ENCODE assay signal across 11 cellular contexts in the genomic region with DNA sequence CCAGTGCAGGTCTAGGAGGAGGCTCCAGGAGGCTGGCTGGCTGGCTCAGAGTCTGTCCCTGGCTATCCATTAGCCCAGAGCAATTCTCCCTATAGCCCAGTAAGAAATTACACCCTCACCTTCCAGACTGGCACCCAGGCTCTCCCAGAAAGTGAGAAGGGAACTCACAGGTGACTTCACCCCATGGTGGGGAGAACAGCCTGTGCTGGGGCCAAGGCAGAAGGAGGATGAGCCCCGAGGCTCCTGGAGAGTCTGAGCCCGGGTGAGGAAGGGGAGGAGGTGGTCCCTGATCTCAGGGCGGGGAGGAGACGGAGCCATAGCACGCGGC. TPM values are rescaled to one million over a fixed set of nuclear protein-coding genes. Genes with fewer than 3 reads are reported as not detected.
DNase-seq lines count a peak whose midpoint lies in the region; ATAC-seq and TF ChIP-seq lines count a peak whose summit lies in the region.
"Not testable (repeated sequence)": the region's sequence is repeated elsewhere in the genome, so short reads cannot be mapped to it uniquely, and the experiment has no call there.
"Had no signal": no experiment of that assay in that cellular context is flagged by ENCODE, and none has a peak within 500 bp of the region (broad histone marks: within the 10 kb centered on the region; RNA-seq: fewer than 3 reads in every experiment).

No MANE protein-coding gene starts in this region.

- H2BK5ac ChIP-seq in H9 (ENCODE audit: insufficient read length, low read length): not testable (repeated sequence)

- peak overlapping the region; percentile 92 to 97 for H3K4me3 Mint-ChIP-seq in H9
- H3K4me3 Mint-ChIP-seq in T-helper 1 cell treated with Interleukin-12 subunit alpha and Interleukin-12 subunit beta and Interleukin-4 antibody, amounts not matched to agents 30 μg/mL and 1 μg/mL, for 36 hours: peak overlapping the region; percentile 98
- peak overlapping the region; percentile 92 for H3K4me3 Mint-ChIP-seq in activated naive CD8-positive, alpha-beta T cell treated with anti-CD3 and anti-CD28 coated beads, Interleukin-2, amount 50 U/mL, for 24 hours

- not testable (repeated sequence) for H3K79me1 ChIP-seq in H9 (ENCODE audit: insufficient read depth, low read depth, low read length, poor library complexity, severe bottlenecking)

- H3K9me3 ChIP-seq in H9 (ENCODE audit: control insufficient read depth, low read depth, low read length); iPS-18a (ENCODE audit: control insufficient read depth, low read depth, low read length); mucosa of stomach (ENCODE audit: control insufficient read depth, low read length); spleen: not testable (repeated sequence)

- H3K36me3 ChIP-seq in iPS-18a (ENCODE audit: control insufficient read depth, low read depth, low read length); mucosa of stomach (ENCODE audit: control insufficient read depth, insufficient read depth, low read length): not testable (repeated sequence)
- H3K36me3 ChIP-seq in spleen: peaks cover 0 to 22% (median 8%) of the 10 kb centered on the region in 6 donors

- H2AFZ ChIP-seq in H9 (ENCODE audit: low read length): not testable (repeated sequence)

- H3K23me2 ChIP-seq in H9 (ENCODE audit: insufficient read length, low read depth, low read length, poor library complexity, severe bottlenecking): peaks cover 29% of the 10 kb centered on the region

- CTCF ChIA-PET in AG04449 (lab: Yijun Ruan, JAX): interaction anchor here (4.5 kb wide), 1 partner anchor 9 kb away, joined by 45 read pairs; a partner anchor contains a TSS

- TF ChIP-seq CTCF in AG04449 (IDR thresholded peaks at IDR 0.05; ENCODE audit: insufficient read depth, low read length, missing control alignments); H9 (conservative IDR thresholded peaks at IDR 0.05); epithelial cell of esophagus (IDR thresholded peaks at IDR 0.05; ENCODE audit: insufficient read depth, low read depth, low read length, missing control alignments); spleen (IDR thresholded peaks at IDR 0.05 in 8 of 11, conservative IDR thresholded peaks at IDR 0.05 in 3 of 11): not testable (repeated sequence)

- peak overlapping the region; percentile 40 for H3K9ac ChIP-seq in H9 (ENCODE audit: extremely low read depth, insufficient read length, low read length)
- H3K9ac ChIP-seq in iPS-18a (ENCODE audit: low read length): peak overlapping the region; percentile 54
- H3K9ac ChIP-seq in mucosa of stomach (ENCODE audit: low read length): peak overlapping the region; percentile 47

- TF ChIP-seq POLR2A in spleen (IDR thresholded peaks at IDR 0.05): not testable (repeated sequence)

- not testable (repeated sequence) for H3K18ac ChIP-seq in H9 (ENCODE audit: insufficient read length, low read depth, low read length)

- peak overlapping the region; percentile 61 to 94 (median 88); a peak in 5 of 7 replicates for H3K27ac Mint-ChIP-seq in H9
- H3K27ac Mint-ChIP-seq in T-helper 1 cell treated with Interleukin-12 subunit alpha and Interleukin-12 subunit beta and Interleukin-4 antibody, amounts not matched to agents 30 μg/mL and 1 μg/mL, for 36 hours: peak overlapping the region; percentile 97
- peak overlapping the region; percentile 96 for H3K27ac Mint-ChIP-seq in activated naive CD8-positive, alpha-beta T cell treated with anti-CD3 and anti-CD28 coated beads, Interleukin-2, amount 50 U/mL, for 24 hours

- not testable (repeated sequence) for H4K5ac ChIP-seq in H9 (ENCODE audit: insufficient read length, low read depth, low read length)

- not testable (repeated sequence) for H2BK20ac ChIP-seq in H9 (ENCODE audit: low read depth, low read length, poor library complexity, severe bottlenecking)

- not testable (repeated sequence) for ATAC-seq in activated naive CD8-positive, alpha-beta T cell treated with anti-CD3 and anti-CD28 coated beads, Interleukin-2, amount 50 U/mL, for 24 hours

- WGBS in H9 (ENCODE audit: extremely low coverage, insufficient read length, low lambda C conversion rate): no CpG with 5 or more reads among the region's 6 CpGs
- 17 to 45% (median 25%) methylated on average over 6 of the region's 6 CpGs; no CpG with 5 or more reads in 1 of the 5 donors for WGBS in spleen, 5 donors

- H3K23ac ChIP-seq in H9 (ENCODE audit: insufficient read length, low read depth, low read length): not testable (repeated sequence)

- peaks cover 6 to 19% (median 6%) of the 10 kb centered on the region in 3 experiments; a peak in 6 of 7 replicates for H3K36me3 Mint-ChIP-seq in H9 (ENCODE audit: insufficient read depth in 1 of 3, low read depth in 3 of 3)
- H3K36me3 Mint-ChIP-seq in T-helper 1 cell treated with Interleukin-12 subunit alpha and Interleukin-12 subunit beta and Interleukin-4 antibody, amounts not matched to agents 30 μg/mL and 1 μg/mL, for 36 hours (ENCODE audit: low read depth): peaks cover 37% of the 10 kb centered on the region
- H3K36me3 Mint-ChIP-seq in activated naive CD8-positive, alpha-beta T cell treated with anti-CD3 and anti-CD28 coated beads, Interleukin-2, amount 50 U/mL, for 24 hours (ENCODE audit: low read depth): peaks cover 31% of the 10 kb centered on the region

- not testable (repeated sequence) for H3K27ac ChIP-seq in H9 (ENCODE audit: insufficient read length, low read depth, low read length); iPS-18a (ENCODE audit: low read length)
- peak overlapping the region; percentile 84 to 98 (median 96) for H3K27ac ChIP-seq in spleen

- H3K9me3 Mint-ChIP-seq in H9; T-helper 1 cell treated with Interleukin-12 subunit alpha and Interleukin-12 subunit beta and Interleukin-4 antibody, amounts not matched to agents 30 μg/mL and 1 μg/mL, for 36 hours; activated naive CD8-positive, alpha-beta T cell treated with anti-CD3 and anti-CD28 coated beads, Interleukin-2, amount 50 U/mL, for 24 hours: not testable (repeated sequence)

- H2BK15ac ChIP-seq in H9 (ENCODE audit: low read depth, low read length): not testable (repeated sequence)

- DNase-seq in AG04449 (ENCODE audit: low read depth, low spot score); H9; activated naive CD8-positive, alpha-beta T cell treated with anti-CD3 and anti-CD28 coated beads, Interleukin-2, amount 50 U/mL, for 24 hours; epithelial cell of esophagus (ENCODE audit: low read depth): not testable (repeated sequence)
- DNase-seq in spleen: peak; percentile 71

- not testable (repeated sequence) for H3T11ph ChIP-seq in H9 (ENCODE audit: low read length)

- not testable (repeated sequence) for H4K20me1 ChIP-seq in H9 (ENCODE audit: control insufficient read depth, insufficient read depth, insufficient read length)

- not testable (repeated sequence) for H3K27me3 Mint-ChIP-seq in H9 (ENCODE audit: low read depth); T-helper 1 cell treated with Interleukin-12 subunit alpha and Interleukin-12 subunit beta and Interleukin-4 antibody, amounts not matched to agents 30 μg/mL and 1 μg/mL, for 36 hours (ENCODE audit: low read depth); activated naive CD8-positive, alpha-beta T cell treated with anti-CD3 and anti-CD28 coated beads, Interleukin-2, amount 50 U/mL, for 24 hours

- not testable (repeated sequence) for H2BK120ac ChIP-seq in H9 (ENCODE audit: low read depth, low read length, poor library complexity, severe bottlenecking)

- H4K91ac ChIP-seq in H9 (ENCODE audit: insufficient read length, low read depth, low read length): not testable (repeated sequence)

- H3K4me2 ChIP-seq in H9 (ENCODE audit: insufficient read depth, insufficient read length, low read length): peak overlapping the region; percentile 85

- not testable (repeated sequence) for H3K56ac ChIP-seq in H9 (ENCODE audit: insufficient read length, low read depth, low read length)

- not testable (repeated sequence) for H3K79me2 ChIP-seq in H9 (ENCODE audit: insufficient read depth, low read length)

- POLR2A ChIA-PET in AG04449 (lab: Yijun Ruan, JAX): not testable (repeated sequence)

- H4K8ac ChIP-seq in H9 (replicated peaks; ENCODE audit: insufficient read length, low read depth, low read length): not testable (repeated sequence)

- H2AK5ac ChIP-seq in H9 (ENCODE audit: insufficient read length, low read length): not testable (repeated sequence)

- not testable (repeated sequence) for H3K27me3 ChIP-seq in H9 (ENCODE audit: insufficient read depth, low read length); spleen (replicated peaks in 1 of 7)
- peaks cover 35% of the 10 kb centered on the region for H3K27me3 ChIP-seq in iPS-18a (ENCODE audit: control insufficient read depth, insufficient read depth, low read length)
- peaks cover 45% of the 10 kb centered on the region for H3K27me3 ChIP-seq in mucosa of stomach (ENCODE audit: control insufficient read depth, insufficient read depth, low read length)

- peak overlapping the region; percentile 64 for H3K4me3 ChIP-seq in AG04449 (ENCODE audit: low read depth, low read length)
- peak overlapping the region; percentile 36 for H3K4me3 ChIP-seq in epithelial cell of esophagus (ENCODE audit: low read length)
- H3K4me3 ChIP-seq in iPS-18a (ENCODE audit: low read length): peak overlapping the region; percentile 86
- H3K4me3 ChIP-seq in mucosa of stomach (ENCODE audit: low read length): not testable (repeated sequence)
- H3K4me3 ChIP-seq in spleen: peak overlapping the region; percentile 64 to 89 (median 68)

- not testable (repeated sequence) for H3K14ac ChIP-seq in H9 (ENCODE audit: insufficient read depth, low read length)

- intact Hi-C loops in spleen (cut with DNase I; ENCODE audit: low total_unique reads): not testable (repeated sequence)

- not testable (repeated sequence) for H3K4me1 ChIP-seq in H9 (ENCODE audit: insufficient read depth, low read length); mucosa of stomach (ENCODE audit: control insufficient read depth, insufficient read depth, low read length)
- H3K4me1 ChIP-seq in iPS-18a (ENCODE audit: control insufficient read depth, low read depth, low read length) (peaks cover 46% of the 10 kb centered on the region), spleen (peaks cover 32 to 71% (median 59%) of the 10 kb centered on the region in 6 donors)

- H2BK12ac ChIP-seq in H9 (ENCODE audit: insufficient read length, low read depth, low read length): not testable (repeated sequence)

- H3K4me1 Mint-ChIP-seq in H9: peaks cover 42 to 62% of the 10 kb centered on the region in 2 experiments
- peaks cover 33% of the 10 kb centered on the region for H3K4me1 Mint-ChIP-seq in T-helper 1 cell treated with Interleukin-12 subunit alpha and Interleukin-12 subunit beta and Interleukin-4 antibody, amounts not matched to agents 30 μg/mL and 1 μg/mL, for 36 hours (ENCODE audit: low read depth)
- peaks cover 34% of the 10 kb centered on the region for H3K4me1 Mint-ChIP-seq in activated naive CD8-positive, alpha-beta T cell treated with anti-CD3 and anti-CD28 coated beads, Interleukin-2, amount 50 U/mL, for 24 hours

- H3K4ac ChIP-seq in H9 (ENCODE audit: low read depth, low read length): not testable (repeated sequence)

RNA-seq across cellular contexts. Expression of a gene that starts 0.7 kb away (rescaled TPM):
- 498 and 500 TPM in 2 replicates for total RNA-seq in H9 (2021)
- total RNA-seq in spleen: 100 to 1,000 TPM; 333 to 670 (median 510) TPM
- 100 to 1,000 TPM; 314 to 496 (median 327) TPM for polyA plus RNA-seq in spleen

RNA-seq across cellular contexts. Expression of a gene that starts 6.1 kb away (rescaled TPM):
- total RNA-seq in H9 (2021) (419 and 425 TPM in 2 replicates), spleen (100 to 1,000 TPM; 314 to 942 (median 472) TPM)
- 100 to 1,000 TPM; 391 to 618 (median 599) TPM for polyA plus RNA-seq in spleen

RNA-seq across cellular contexts. Expression of a gene that starts 6.9 kb away (rescaled TPM):
- total RNA-seq in H9 (2021) (421 and 425 TPM in 2 replicates), spleen (1,000 to 10,000 TPM in 4 of 7 donors, 100 to 1,000 TPM in 3; 507 to 1,635 (median 1,062) TPM)
- 1,000 to 10,000 TPM in 1 of 3 donors, 100 to 1,000 TPM in 2; 680 to 1,006 (median 885) TPM for polyA plus RNA-seq in spleen

RNA-seq across cellular contexts. Expression of a gene that starts 15.2 kb away (rescaled TPM):
- total RNA-seq in H9 (2021) (not detected in 2 replicates), spleen (not detected)
- polyA plus RNA-seq in spleen: not detected
- total RNA-seq: A172, pancreas, subcutaneous adipose tissue had no signal

RNA-seq across cellular contexts. Expression of a gene that starts 25.6 kb away (rescaled TPM):
- total RNA-seq in H9 (2021): 57.9 and 58.3 TPM in 2 replicates
- 100 to 1,000 TPM in 6 of 7 donors, 10 to 100 TPM in 1; 53.4 to 182 (median 128) TPM for total RNA-seq in spleen
- polyA plus RNA-seq in spleen: 100 to 1,000 TPM; 127 to 250 (median 134) TPM
